ENCODE assay signal across 3 cellular contexts in genomic region chr5:95235439-95235982, GRCh38.
TF ChIP-seq lines count a peak whose summit lies in the region.

No MANE protein-coding gene starts in this region.

TF ChIP-seq in A549, 52 proteins besides CTCF, POLR2A, EP300 and RAD21:
- TF ChIP-seq KDM1A (IDR thresholded peaks at IDR 0.05; ENCODE audit: low read depth) (no peak), POLR2AphosphoS2 (conservative IDR thresholded peaks at IDR 0.05; ENCODE audit: low read length) (no peak), SMC3 (IDR thresholded peaks at IDR 0.05) (no peak), CEBPB (IDR thresholded peaks at IDR 0.05) (no peak), HDAC2 (IDR thresholded peaks at IDR 0.05) (no peak), MAFK (IDR thresholded peaks at IDR 0.05; ENCODE audit: partially characterized antibody) (peak; percentile 63), SREBF2 (IDR thresholded peaks at IDR 0.05) (no peak)
- TF ChIP-seq, protein P1, sequence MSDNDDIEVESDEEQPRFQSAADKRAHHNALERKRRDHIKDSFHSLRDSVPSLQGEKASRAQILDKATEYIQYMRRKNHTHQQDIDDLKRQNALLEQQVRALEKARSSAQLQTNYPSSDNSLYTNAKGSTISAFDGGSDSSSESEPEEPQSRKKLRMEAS (IDR thresholded peaks at IDR 0.05): no peak
TF ChIP-seq in A549: peak in this region for 1.

TF ChIP-seq in IMR-90, 13 proteins besides CTCF, POLR2A, EP300 and RAD21:
- TF ChIP-seq MXI1 (IDR thresholded peaks at IDR 0.05; ENCODE audit: borderline replicate concordance, low read depth, low read length) (no peak), CEBPB (IDR thresholded peaks at IDR 0.05; ENCODE audit: low read depth, low read length) (peak; percentile 57; the same call in 1 of the 2 replicates)

TF ChIP-seq in K562, 482 proteins besides CTCF, POLR2A, EP300 and RAD21:
- TF ChIP-seq C11orf30 (IDR thresholded peaks at IDR 0.05; ENCODE audit: low read depth) (peak; percentile 28; the same call in 1 of the 2 replicates), CEBPB (tag; IDR thresholded peaks at IDR 0.05) (peak; percentile 78), CEBPG (CRISPR knock-in tag; IDR thresholded peaks at IDR 0.05) (no peak), CEBPG (tag; conservative IDR thresholded peaks at IDR 0.05 in 1 of 2, IDR thresholded peaks at IDR 0.05 in 1 of 2) (peak in 1 of 2 experiments; percentile 89; a peak in 2 of 4 replicates), PHTF2 (CRISPR knock-in tag; IDR thresholded peaks at IDR 0.05) (no peak), ZNF316 (IDR thresholded peaks at IDR 0.05) (peak; percentile 25; the same call in 1 of the 2 replicates), CBX3 (IDR thresholded peaks at IDR 0.05; ENCODE audit: borderline replicate concordance in 1 of 2, low read length in 2 of 2) (no peak)
